Comparison of ENCODE assay signal across 11 cellular contexts in genomic region chr17:79931517-79932309, GRCh38.
DNase-seq lines count a peak whose midpoint lies in the region; ATAC-seq and TF ChIP-seq lines count a peak whose summit lies in the region.
"Had no signal": no experiment of that assay in that cellular context is flagged by ENCODE, and none has a peak within 500 bp of the region (broad histone marks: within the 10 kb centered on the region; RNA-seq: fewer than 3 reads in every experiment).

No MANE protein-coding gene starts in this region.

- H3K4me1 Mint-ChIP-seq in endodermal cell: peaks cover 28% of the 10 kb centered on the region
- H3K4me1 Mint-ChIP-seq in nephron progenitor cell: peaks cover 59% of the 10 kb centered on the region

- H3K4me3 ChIP-seq in endodermal cell (ENCODE audit: low read length): no peak overlapping the region
- H3K4me3 ChIP-seq: heart right ventricle, spleen had no signal

- no peak overlapping the region for H3K9ac ChIP-seq in endodermal cell (ENCODE audit: extremely low read depth, low read length, poor library complexity, severe bottlenecking)

- no peak for TF ChIP-seq CTCF in GM10248 (IDR thresholded peaks at IDR 0.05; ENCODE audit: control extremely low read depth, extremely low read depth, low read depth, missing control alignments)
- TF ChIP-seq CTCF in endodermal cell (conservative IDR thresholded peaks at IDR 0.05): no peak
- no peak for TF ChIP-seq CTCF in nephron progenitor cell (IDR thresholded peaks at IDR 0.05)

- no peak overlapping the region for H3K27ac ChIP-seq in endodermal cell (ENCODE audit: low read depth, low read length)
- H3K27ac ChIP-seq: heart right ventricle, spleen had no signal

- no peaks in the 10 kb centered on the region for H3K9me3 ChIP-seq in endodermal cell (ENCODE audit: control insufficient read depth, low read length)
- H3K9me3 ChIP-seq: heart right ventricle, spleen had no signal

- ATAC-seq in GM21576 (IDR thresholded peaks at IDR 0.05; ENCODE audit: unreplicated experiment): no peak
- no peak for ATAC-seq in GM19463 (IDR thresholded peaks at IDR 0.05; ENCODE audit: unreplicated experiment)
- ATAC-seq: activated T-cell treated with anti-CD3 and anti-CD28 coated beads, Interleukin-2, amount 50 U/mL, for 4 hours; heart right ventricle had no signal

- H3K4me3 Mint-ChIP-seq in endodermal cell: peak overlapping the region; percentile 52
- peak overlapping the region; percentile 57 for H3K4me3 Mint-ChIP-seq in nephron progenitor cell
- H3K4me3 Mint-ChIP-seq: activated T-cell treated with anti-CD3 and anti-CD28 coated beads, Interleukin-2, amount 50 U/mL, for 4 hours had no signal

- H3K27me3 Mint-ChIP-seq in endodermal cell (ENCODE audit: insufficient read depth) (peaks cover 16% of the 10 kb centered on the region), nephron progenitor cell (ENCODE audit: low read depth, poor library complexity) (peaks cover 54% of the 10 kb centered on the region)

- H3K36me3 Mint-ChIP-seq in endodermal cell (ENCODE audit: low read depth): no peaks in the 10 kb centered on the region
- no peaks in the 10 kb centered on the region for H3K36me3 Mint-ChIP-seq in nephron progenitor cell (ENCODE audit: low read depth)

- no peaks in the 10 kb centered on the region for H3K36me3 ChIP-seq in endodermal cell (ENCODE audit: control insufficient read depth, insufficient read depth, low read length)
- H3K36me3 ChIP-seq: heart right ventricle, spleen had no signal

- H3K4me1 ChIP-seq in endodermal cell (ENCODE audit: control insufficient read depth, insufficient read depth, low read length): peaks cover 7% of the 10 kb centered on the region

- POLR2A ChIA-PET in GM10248 (lab: Yijun Ruan, JAX): interaction anchor here (0.8 kb wide), 1 partner anchor 44 kb away, joined by 3 read pairs; no protein-coding TSS in a partner anchor

- WGBS in endodermal cell (ENCODE audit: insufficient coverage in 1 of 2, insufficient read length in 1 of 2), 2 experiments: 75 to 80% methylated on average over 12 to 14 of the region's 14 CpGs

- DNase-seq in GM10248 (ENCODE audit: extremely low spot score) (peak; percentile 45), LHCN-M2 (ENCODE audit: low read depth) (peak; percentile 38), endodermal cell (no peak), nephron progenitor cell (no peak), AG08395 (ENCODE audit: low spot score) (no peak)
- DNase-seq: activated T-cell treated with anti-CD3 and anti-CD28 coated beads, Interleukin-2, amount 50 U/mL, for 4 hours; DMS79 treated with DMSO at 0.1 percent for 48 hours; heart right ventricle; spleen had no signal

- H3K27ac Mint-ChIP-seq in endodermal cell (no peak overlapping the region), nephron progenitor cell (no peak overlapping the region)

- CTCF ChIA-PET in GM10248 (lab: Yijun Ruan, JAX): no interaction called here

- no peaks in the 10 kb centered on the region for H3K27me3 ChIP-seq in endodermal cell (ENCODE audit: control insufficient read depth, insufficient read depth, low read length, poor library complexity, severe bottlenecking)

- H3K9me3 Mint-ChIP-seq in endodermal cell (no peaks in the 10 kb centered on the region), nephron progenitor cell (no peaks in the 10 kb centered on the region)
- H3K9me3 Mint-ChIP-seq: activated T-cell treated with anti-CD3 and anti-CD28 coated beads, Interleukin-2, amount 50 U/mL, for 4 hours had no signal

Comparison
In these comparisons a context has a peak if more than half of its experiments do, and no peak if none do; other contexts are left out.
1. DNase-seq: peak in GM10248 (single experiment) and LHCN-M2 (single experiment); none in endodermal cell (single experiment), nephron progenitor cell (single experiment) and AG08395 (single experiment).